ENCODE assay signal across 8 cellular contexts in genomic region chr16:705748-706188, GRCh38. TPM values are rescaled to one million over a fixed set of nuclear protein-coding genes. Genes with fewer than 3 reads are reported as not detected.
A peak's percentile ranks its signal among the peaks of the same experiment; 100 is the strongest.
DNase-seq lines count a peak whose midpoint lies in the region; ATAC-seq and TF ChIP-seq lines count a peak whose summit lies in the region.

A gene with protein sequence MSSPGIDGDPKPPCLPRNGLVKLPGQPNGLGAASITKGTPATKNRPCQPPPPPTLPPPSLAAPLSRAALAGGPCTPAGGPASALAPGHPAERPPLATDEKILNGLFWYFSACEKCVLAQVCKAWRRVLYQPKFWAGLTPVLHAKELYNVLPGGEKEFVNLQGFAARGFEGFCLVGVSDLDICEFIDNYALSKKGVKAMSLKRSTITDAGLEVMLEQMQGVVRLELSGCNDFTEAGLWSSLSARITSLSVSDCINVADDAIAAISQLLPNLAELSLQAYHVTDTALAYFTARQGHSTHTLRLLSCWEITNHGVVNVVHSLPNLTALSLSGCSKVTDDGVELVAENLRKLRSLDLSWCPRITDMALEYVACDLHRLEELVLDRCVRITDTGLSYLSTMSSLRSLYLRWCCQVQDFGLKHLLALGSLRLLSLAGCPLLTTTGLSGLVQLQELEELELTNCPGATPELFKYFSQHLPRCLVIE (minus strand): TSS chr16:705801. CDS start chr16:697405, 8,396 bp downstream.

- no peak for DNase-seq in CD8-positive, alpha-beta T cell
- DNase-seq in M059J (ENCODE audit: low read depth) (peak; percentile 51), mesendoderm (no peak), inferior parietal cortex (ENCODE audit: extremely low spot score) (no peak), GM20000 (ENCODE audit: low spot score) (no peak), GM19240 (ENCODE audit: insufficient read length, low spot score) (no peak)
- DNase-seq in effector CD8-positive, alpha-beta T cell (lab: John Stamatoyannopoulos, UW): no peak

- no peak within 1 kb of the TSS for H2BK15ac ChIP-seq in mesendoderm (replicated peaks; ENCODE audit: low read depth)

- no peaks in the 10 kb centered on the region for H3K36me3 Mint-ChIP-seq in CD8-positive, alpha-beta T cell

- H3K27me3 ChIP-seq in CD8-positive, alpha-beta T cell (ENCODE audit: insufficient read depth, low read length): peaks cover 55% of the 10 kb centered on the region
- H3K27me3 ChIP-seq in mesendoderm (ENCODE audit: insufficient read depth, low read length, poor library complexity): peaks cover 36% of the 10 kb centered on the region

- H3K4me1 Mint-ChIP-seq in CD8-positive, alpha-beta T cell (ENCODE audit: low read depth): peaks cover 5% of the 10 kb centered on the region

- H3K4ac ChIP-seq in mesendoderm (ENCODE audit: low read depth, low read length): no peak within 1 kb of the TSS

- H3K18ac ChIP-seq in mesendoderm (ENCODE audit: low read length): no peak within 1 kb of the TSS

- H3K4me3 ChIP-seq in CD8-positive, alpha-beta T cell (ENCODE audit: low read depth, low read length): no peak within 1 kb of the TSS
- H3K4me3 ChIP-seq in mesendoderm (ENCODE audit: low read length): no peak within 1 kb of the TSS

- peak within 1 kb of the TSS; percentile 35 for H3K4me3 Mint-ChIP-seq in CD8-positive, alpha-beta T cell

- no CpG with 5 or more reads among the region's 74 CpGs for WGBS in mesendoderm (ENCODE audit: extremely low coverage, insufficient coverage, low lambda C conversion rate)

- no peaks in the 10 kb centered on the region for H3K79me2 ChIP-seq in mesendoderm (ENCODE audit: control insufficient read depth, insufficient read depth, low read length)

- H3K23ac ChIP-seq in mesendoderm (ENCODE audit: low read length): no peak within 1 kb of the TSS

- H3K27me3 Mint-ChIP-seq in CD8-positive, alpha-beta T cell (ENCODE audit: low read depth): peaks cover 46% of the 10 kb centered on the region

- peak within 1 kb of the TSS; percentile 11 for H3K9ac ChIP-seq in mesendoderm (ENCODE audit: low read length)

- no peak within 1 kb of the TSS for H3K56ac ChIP-seq in mesendoderm (ENCODE audit: low read length)

- H3K4me1 ChIP-seq in CD8-positive, alpha-beta T cell (ENCODE audit: insufficient read depth, low read length): peaks cover 15% of the 10 kb centered on the region
- H3K4me1 ChIP-seq in mesendoderm (ENCODE audit: control insufficient read depth, low read depth, low read length): no peaks in the 10 kb centered on the region

- H4K5ac ChIP-seq in mesendoderm (ENCODE audit: low read length): no peak within 1 kb of the TSS

- H3K27ac Mint-ChIP-seq in CD8-positive, alpha-beta T cell: no peak within 1 kb of the TSS

- intact Hi-C loops in CD8-positive, alpha-beta T cell (cut with DNase I, micrococcal nuclease): no loop called here

- no peak within 1 kb of the TSS for H3K27ac ChIP-seq in CD8-positive, alpha-beta T cell (ENCODE audit: low read depth, low read length)
- H3K27ac ChIP-seq in angular gyrus (ENCODE audit: low read depth, low read length) (peak within 1 kb of the TSS; percentile 88), mesendoderm (ENCODE audit: low read depth, low read length) (no peak within 1 kb of the TSS)

- CTCF ChIA-PET in CD8-positive, alpha-beta T cell (lab: Charles Lee): no interaction called here

- H3K9me3 Mint-ChIP-seq in CD8-positive, alpha-beta T cell: no peaks in the 10 kb centered on the region

- H3K36me3 ChIP-seq in CD8-positive, alpha-beta T cell (ENCODE audit: insufficient read depth, low read length): no peaks in the 10 kb centered on the region
- no peaks in the 10 kb centered on the region for H3K36me3 ChIP-seq in mesendoderm (ENCODE audit: control insufficient read depth, insufficient read depth, low read length)

- no peaks in the 10 kb centered on the region for H3K79me1 ChIP-seq in mesendoderm (ENCODE audit: low read length)

- H3K9me3 ChIP-seq in CD8-positive, alpha-beta T cell (ENCODE audit: low read length): no peaks in the 10 kb centered on the region

- H2BK5ac ChIP-seq in mesendoderm (ENCODE audit: low read length): no peak within 1 kb of the TSS

- no peak for TF ChIP-seq CTCF in CD8-positive, alpha-beta T cell (IDR thresholded peaks at IDR 0.05)
- TF ChIP-seq CTCF in GM20000 (IDR thresholded peaks at IDR 0.05; ENCODE audit: extremely low read depth, missing control alignments): no peak

- peak within 1 kb of the TSS; percentile 18 for H3K4me2 ChIP-seq in mesendoderm (ENCODE audit: low read length)

- POLR2A ChIA-PET in CD8-positive, alpha-beta T cell (lab: Charles Lee): no interaction called here

- H2AK5ac ChIP-seq in mesendoderm (ENCODE audit: low read length): no peak within 1 kb of the TSS

- H4K8ac ChIP-seq in mesendoderm (ENCODE audit: low read depth, low read length): no peak within 1 kb of the TSS

- no peak for ATAC-seq in CD8-positive, alpha-beta T cell

- H2BK120ac ChIP-seq in mesendoderm (ENCODE audit: low read depth, low read length): no peak within 1 kb of the TSS

RNA-seq across cellular contexts. Expression of the gene that starts here (rescaled TPM):
- total RNA-seq in CD8-positive, alpha-beta T cell: 1 to 10 TPM; 4.4 to 4.6 TPM
- total RNA-seq in M059J (2014; rRNA removed; shearing (Covaris generic)): 8.1 and 12.0 TPM in 2 replicates
- 1.1 TPM for polyA plus RNA-seq in mesendoderm (2013, experiment 1 of 2)
- polyA plus RNA-seq in mesendoderm (2013, experiment 2 of 2): 1.2 TPM
